15 cellular contexts compared by ENCODE assay signal in genomic region chr6:43901330-43902230, GRCh38.
DNase-seq lines count a peak whose midpoint lies in the region; ATAC-seq and TF ChIP-seq lines count a peak whose summit lies in the region.
"Had no signal": no experiment of that assay in that cellular context is flagged by ENCODE, and none has a peak within 500 bp of the region (broad histone marks: within the 10 kb centered on the region; RNA-seq: fewer than 3 reads in every experiment).

No MANE protein-coding gene starts in this region.

- H3K4me1 ChIP-seq in Caco-2: no peaks in the 10 kb centered on the region
- H3K4me1 ChIP-seq in prostate gland (replicated peaks): no peaks in the 10 kb centered on the region
- H3K4me1 ChIP-seq: HAP-1 had no signal

- no peaks in the 10 kb centered on the region for H3K36me3 Mint-ChIP-seq in Caco-2 (ENCODE audit: insufficient read depth, unreplicated experiment)
- peaks cover 3% of the 10 kb centered on the region for H3K36me3 Mint-ChIP-seq in effector memory CD8-positive, alpha-beta T cell (ENCODE audit: insufficient read depth)

- peaks cover 16% of the 10 kb centered on the region for H3K4me1 Mint-ChIP-seq in Caco-2 (ENCODE audit: low read depth, unreplicated experiment)
- no peaks in the 10 kb centered on the region for H3K4me1 Mint-ChIP-seq in effector memory CD8-positive, alpha-beta T cell (ENCODE audit: low read depth in 2 of 2)

- CTCF ChIA-PET in Caco-2 (lab: Charles Lee): interaction anchor here (1.1 to 1.5 kb wide), 2 partner anchors 25 to 45 kb away, joined by 5 to 7 read pairs; no protein-coding TSS in a partner anchor

- intact Hi-C loops in Caco-2 (cut with micrococcal nuclease; ENCODE audit: unreplicated experiment): no loop called here
- intact Hi-C loops in prostate gland (cut with DNase I): loop anchor here (5.0 kb wide), 1 partner anchor 129 kb away; the partner anchor contains the start of gene VEGFA

- no peaks in the 10 kb centered on the region for H3K9me3 Mint-ChIP-seq in Caco-2 (ENCODE audit: unreplicated experiment)
- no peaks in the 10 kb centered on the region for H3K9me3 Mint-ChIP-seq in effector memory CD8-positive, alpha-beta T cell

- H3K27me3 Mint-ChIP-seq in Caco-2 (ENCODE audit: insufficient read depth, unreplicated experiment): no peaks in the 10 kb centered on the region
- peaks cover 0 to 14% of the 10 kb centered on the region in 2 donors for H3K27me3 Mint-ChIP-seq in effector memory CD8-positive, alpha-beta T cell

- BruUV-seq in Caco-2 (replicated peaks; lab: Mats Ljungman, UMichigan): no TSS peak

- POLR2A ChIA-PET in Caco-2 (lab: Charles Lee): no interaction called here

- H3K27ac ChIP-seq in prostate gland: peak overlapping the region; percentile 0 to 5

- no peak for TF ChIP-seq CTCF in Caco-2 (IDR thresholded peaks at IDR 0.05; ENCODE audit: insufficient read depth in 1 of 2, low read depth in 1 of 2, low read length in 1 of 2, severe bottlenecking in 1 of 2, unreplicated experiment in 1 of 2)
- no peak for TF ChIP-seq CTCF in fibroblast of mammary gland (conservative IDR thresholded peaks at IDR 0.05; ENCODE audit: control insufficient read depth, insufficient read depth, low read depth, low read length)
- no peak for TF ChIP-seq CTCF in prostate gland (IDR thresholded peaks at IDR 0.05)
- no peak for TF ChIP-seq CTCF in GM20000 (IDR thresholded peaks at IDR 0.05; ENCODE audit: extremely low read depth, missing control alignments)

- no peaks in the 10 kb centered on the region for H3K27me3 ChIP-seq in Caco-2 (replicated peaks; ENCODE audit: control insufficient read depth, insufficient read depth, low read length)
- H3K27me3 ChIP-seq in prostate gland (replicated peaks; ENCODE audit: insufficient read depth): no peaks in the 10 kb centered on the region

- H3K9me3 ChIP-seq in Caco-2 (no peaks in the 10 kb centered on the region), prostate gland (no peaks in the 10 kb centered on the region)
- H3K9me3 ChIP-seq: HAP-1 had no signal

- DNase-seq in Caco-2: no peak
- DNase-seq in NOMO-1 treated with DMSO at 0.1 percent for 48 hours (lab: John Stamatoyannopoulos, UW; ENCODE audit: unreplicated experiment): peak; percentile 74
- DNase-seq in fibroblast of mammary gland (ENCODE audit: low read depth): peak; percentile 49
- DNase-seq in prostate gland (ENCODE audit: low spot score): no peak
- DNase-seq in effector memory CD8-positive, alpha-beta T cell: no peak
- no peak for DNase-seq in hypothalamus (lab: John Stamatoyannopoulos, UW)
- no peak for DNase-seq in NCI-H146 (lab: John Stamatoyannopoulos, UW)
- DNase-seq in GM20000 (ENCODE audit: low spot score): no peak
- DNase-seq: activated effector memory CD4-positive, alpha-beta T cell treated with Interleukin-2 at 50 U/mL for 16 hours; glutamatergic neuron; IMR-90; NCI-H226; stimulated activated naive CD4-positive, alpha-beta T cell treated with Interleukin-2 at 50 U/mL for 16 hours had no signal

- H3K4me3 ChIP-seq in Caco-2 (ENCODE audit: low read depth, low read length): no peak overlapping the region
- no peak overlapping the region for H3K4me3 ChIP-seq in fibroblast of mammary gland (ENCODE audit: control insufficient read depth, low read depth, low read length)
- H3K4me3 ChIP-seq in prostate gland: no peak overlapping the region
- H3K4me3 ChIP-seq: HAP-1 had no signal

- no peak for ATAC-seq in effector memory CD8-positive, alpha-beta T cell (replicated peaks)
- ATAC-seq: SK-N-SH treated with all-trans-retinoic acid at 6 μM for 48 hours had no signal

- H3K27ac Mint-ChIP-seq in Caco-2 (ENCODE audit: unreplicated experiment): peak overlapping the region; percentile 69
- no peak overlapping the region for H3K27ac Mint-ChIP-seq in effector memory CD8-positive, alpha-beta T cell

- no peak for TF ChIP-seq POLR2A in prostate gland (IDR thresholded peaks at IDR 0.05)

- WGBS in prostate gland: 64% methylated on average over 12 of the region's 12 CpGs

- H3K36me3 ChIP-seq in Caco-2 (ENCODE audit: control insufficient read depth, insufficient read depth, low read length): no peaks in the 10 kb centered on the region; the same call in 1 of the 2 replicates
- no peaks in the 10 kb centered on the region for H3K36me3 ChIP-seq in prostate gland
- H3K36me3 ChIP-seq: HAP-1 had no signal

- H3K4me3 Mint-ChIP-seq in Caco-2 (ENCODE audit: unreplicated experiment): no peak overlapping the region
- H3K4me3 Mint-ChIP-seq in effector memory CD8-positive, alpha-beta T cell: no peak overlapping the region

Comparison
In these comparisons a context has a peak if more than half of its experiments do, and no peak if none do; other contexts are left out.
1. DNase-seq: peak in NOMO-1 treated with DMSO at 0.1 percent for 48 hours (single experiment) and fibroblast of mammary gland (single experiment); none in Caco-2 (0 of 2), prostate gland (single experiment), effector memory CD8-positive, alpha-beta T cell (0 of 3), hypothalamus (0 of 51), NCI-H146 (single experiment) and GM20000 (single experiment).